In the genomic region with DNA sequence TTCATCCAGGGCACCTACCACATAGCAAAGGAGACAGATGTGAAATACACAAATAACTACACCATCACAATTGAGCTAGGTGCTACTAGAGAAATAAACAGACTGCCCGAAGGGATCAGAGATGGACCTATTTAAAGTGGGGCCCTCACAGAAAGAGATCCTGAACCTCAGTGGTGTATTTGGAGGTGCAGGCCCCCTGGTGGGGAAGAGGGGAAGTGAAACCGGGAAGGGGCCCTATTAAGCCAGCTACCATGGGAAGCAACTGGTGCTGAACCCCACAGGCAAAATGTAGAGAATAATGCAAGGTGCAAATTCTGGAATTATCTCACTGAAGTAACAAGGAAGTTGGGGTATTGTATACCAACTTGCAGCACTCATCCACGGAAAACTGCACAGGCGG, we compare ENCODE assay signal across 8 cellular contexts.
DNase-seq lines count a peak whose midpoint lies in the region; ATAC-seq, FAIRE-seq and TF ChIP-seq lines count a peak whose summit lies in the region.

No MANE protein-coding gene starts in this region.

- H3K79me2 ChIP-seq in keratinocyte (ENCODE audit: control insufficient read depth, insufficient read depth, low read length) = no peaks in the 10 kb centered on the region

- no peaks in the 10 kb centered on the region for H3K9me1 ChIP-seq in keratinocyte (ENCODE audit: control insufficient read depth, extremely low read depth, insufficient read depth, low read length)

- no peak overlapping the region for H3K9ac ChIP-seq in keratinocyte (ENCODE audit: control insufficient read depth, extremely low read depth, insufficient read depth, low read length)

- no peak overlapping the region for H3K27ac ChIP-seq in keratinocyte (ENCODE audit: control insufficient read depth, insufficient read depth, low read length)

- H3K9me3 ChIP-seq in keratinocyte (ENCODE audit: control insufficient read depth, low read depth, low read length) = no peaks in the 10 kb centered on the region

- no peaks in the 10 kb centered on the region for H3K36me3 ChIP-seq in keratinocyte (ENCODE audit: control insufficient read depth in 2 of 2, extremely low read depth in 1 of 2, insufficient read depth in 2 of 2, low read length in 2 of 2)

- DNase-seq in GM12865 (ENCODE audit: low read depth) (peak; percentile 8), keratinocyte (ENCODE audit: low read depth, low spot score) (no peak), NCI-H2107 treated with DMSO at 0.1 percent for 48 hours (lab: John Stamatoyannopoulos, UW; ENCODE audit: unreplicated experiment) (no peak), NOMO-1 (lab: John Stamatoyannopoulos, UW; ENCODE audit: unreplicated experiment in 2 of 2) (no peak), OCI-M2 (lab: John Stamatoyannopoulos, UW; ENCODE audit: unreplicated experiment) (no peak)
- DNase-seq in Jurkat, Clone E6-1 (ENCODE audit: low read depth, low spot score) = peak; percentile 1
- peak; percentile 53 for DNase-seq in activated CD8-positive, alpha-beta memory T cell treated with anti-CD3 and anti-CD28 coated beads, Interleukin-2, amount 50 U/mL, for 48 hours

- no peak overlapping the region for H3K4me2 ChIP-seq in keratinocyte (ENCODE audit: control insufficient read depth, extremely low read depth, insufficient read depth, low read depth, low read length)

- no peak overlapping the region for H2AFZ ChIP-seq in keratinocyte (ENCODE audit: control insufficient read depth, low read length)

- H3K4me1 ChIP-seq in keratinocyte (ENCODE audit: control insufficient read depth, extremely low read depth, insufficient read depth, low read length) = no peaks in the 10 kb centered on the region

- no peak for FAIRE-seq in keratinocyte (lab: Jason Lieb, UNC)

- no peaks in the 10 kb centered on the region for H3K27me3 ChIP-seq in keratinocyte (ENCODE audit: control insufficient read depth, extremely low read depth, insufficient read depth, low read length)

- dilution Hi-C loops in keratinocyte (cut with MboI; ENCODE audit: extremely low pct_ligation_motif_present, low sequenced_read_pairs) = no loop called here

- H4K20me1 ChIP-seq in keratinocyte (ENCODE audit: control insufficient read depth, extremely low read depth, insufficient read depth, low read length) = no peaks in the 10 kb centered on the region

- H3K4me3 ChIP-seq in GM12865 (ENCODE audit: low read depth, low read length) = no peak overlapping the region
- H3K4me3 ChIP-seq in Jurkat, Clone E6-1 (ENCODE audit: low read length) = no peak overlapping the region
- no peak overlapping the region for H3K4me3 ChIP-seq in keratinocyte (ENCODE audit: control insufficient read depth in 2 of 3, extremely low read depth in 1 of 3, insufficient read depth in 2 of 3, low read depth in 1 of 3, low read length in 3 of 3)

- TF ChIP-seq CTCF in GM12865 (IDR thresholded peaks at IDR 0.05; ENCODE audit: insufficient read depth, low read depth, low read length, missing control alignments) = peak; percentile 47
- TF ChIP-seq CTCF in keratinocyte (optimal IDR thresholded peaks at IDR 0.05 in 1 of 3, IDR thresholded peaks at IDR 0.05 in 1 of 3, conservative IDR thresholded peaks at IDR 0.05 in 1 of 3; ENCODE audit: extremely low read depth in 1 of 3, insufficient read depth in 2 of 3, low read length in 3 of 3) = peak; percentile 57 to 68 (median 64)

- ATAC-seq in GM21447 (IDR thresholded peaks at IDR 0.05; ENCODE audit: unreplicated experiment) = no peak

Comparison
In these comparisons a context has a peak if more than half of its experiments do, and no peak if none do; other contexts are left out.
1. DNase-seq: peak in GM12865 (single experiment), Jurkat, Clone E6-1 (single experiment) and activated CD8-positive, alpha-beta memory T cell treated with anti-CD3 and anti-CD28 coated beads, Interleukin-2, amount 50 U/mL, for 48 hours (single experiment); none in keratinocyte (single experiment), NCI-H2107 treated with DMSO at 0.1 percent for 48 hours (single experiment), NOMO-1 (0 of 2) and OCI-M2 (single experiment).